In the genomic region with DNA sequence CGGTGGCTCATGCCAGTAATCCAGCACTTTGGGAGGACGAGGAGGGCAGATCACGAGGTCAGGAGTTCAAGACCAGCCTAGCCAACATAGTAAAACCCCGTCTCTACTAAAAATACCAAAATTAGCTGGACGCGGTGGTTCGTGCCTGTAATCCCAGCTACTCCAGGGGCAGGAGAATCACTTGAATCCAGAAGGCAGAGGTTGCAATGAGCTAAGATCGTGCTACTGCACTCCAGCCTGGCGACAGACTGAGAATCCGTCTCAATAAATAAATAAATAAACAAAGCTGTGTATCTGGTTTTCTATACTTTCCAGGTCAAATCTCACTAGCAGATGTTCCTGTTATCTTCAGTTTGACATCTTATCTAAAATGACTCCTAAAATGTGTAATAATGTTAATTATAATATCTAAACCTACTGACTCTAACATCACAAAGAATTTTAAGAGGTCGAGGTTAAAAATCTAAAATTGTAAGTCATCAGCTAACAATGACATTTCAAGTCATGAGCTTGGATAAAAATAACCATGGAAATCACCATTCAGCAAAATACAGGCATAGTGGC, we compare ENCODE assay signal across 8 cellular contexts. TPM values are rescaled to one million over a fixed set of nuclear protein-coding genes. Genes with fewer than 3 reads are reported as not detected.
DNase-seq lines count a peak whose midpoint lies in the region; ATAC-seq and TF ChIP-seq lines count a peak whose summit lies in the region.

No MANE protein-coding gene starts in this region.

- H3K9me2 ChIP-seq in Karpas-422 (replicated peaks; ENCODE audit: insufficient read depth, low read length) = no peaks in the 10 kb centered on the region

- H3K4me3 ChIP-seq in Karpas-422 (ENCODE audit: low read length) (peak overlapping the region; percentile 87), duodenal mucosa (ENCODE audit: low read depth in 1 of 2, low read length in 2 of 2) (peak overlapping the region; percentile 79 to 96), aorta (ENCODE audit: low read length in 2 of 2) (no peak overlapping the region)

- H3K27ac Mint-ChIP-seq in nephron (no peak overlapping the region), type B pancreatic cell (no peak overlapping the region)

- H3K4me1 ChIP-seq in Karpas-422 (ENCODE audit: low read length) (peaks cover 35% of the 10 kb centered on the region), duodenal mucosa (ENCODE audit: control insufficient read depth in 1 of 2, insufficient read depth in 2 of 2, low read length in 2 of 2) (peaks cover 15 to 29% of the 10 kb centered on the region in 2 donors), aorta (ENCODE audit: control insufficient read depth in 1 of 2, insufficient read depth in 2 of 2, low read length in 2 of 2) (no peaks in the 10 kb centered on the region)

- no peaks in the 10 kb centered on the region for H3K9me3 ChIP-seq in Karpas-422 (ENCODE audit: low read length)
- H3K9me3 ChIP-seq in duodenal mucosa (ENCODE audit: control insufficient read depth in 1 of 2, low read length in 2 of 2) = no peaks in the 10 kb centered on the region
- no peaks in the 10 kb centered on the region for H3K9me3 ChIP-seq in aorta (ENCODE audit: control insufficient read depth, low read length)

- H3K79me2 ChIP-seq in Karpas-422 (ENCODE audit: low read length) = peaks cover 92% of the 10 kb centered on the region

- peak overlapping the region; percentile 90 for H3K4me2 ChIP-seq in Karpas-422 (ENCODE audit: low read depth, low read length, poor library complexity, severe bottlenecking)

- H3K27me3 Mint-ChIP-seq in nephron (ENCODE audit: low read depth) (no peaks in the 10 kb centered on the region), type B pancreatic cell (no peaks in the 10 kb centered on the region)

- WGBS in aorta, 2 donors = 84 to 88% methylated on average over 11 of the region's 11 CpGs

- intact Hi-C loops in aorta (cut with DNase I) = loop anchor here (5.0 kb wide), 3 partner anchors 67 to 142 kb away; a partner anchor contains a TSS

- DNase-seq in Karpas-422 = no peak
- no peak for DNase-seq in type B pancreatic cell (ENCODE audit: extremely low spot score, unreplicated experiment)
- DNase-seq in cerebellar cortex (ENCODE audit: low spot score) = no peak
- DNase-seq in aorta = no peak

- H3K4me3 Mint-ChIP-seq in nephron (peak overlapping the region; percentile 57 to 60 (median 57)), type B pancreatic cell (no peak overlapping the region)

- H3K36me3 ChIP-seq in Karpas-422 (ENCODE audit: insufficient read depth, low read length) (no peaks in the 10 kb centered on the region; the same call in none of the 2 replicates), duodenal mucosa (ENCODE audit: control insufficient read depth in 1 of 2, insufficient read depth in 2 of 2, low read length in 2 of 2) (no peaks in the 10 kb centered on the region), aorta (ENCODE audit: control insufficient read depth in 1 of 2, insufficient read depth in 2 of 2, low read length in 1 of 2) (no peaks in the 10 kb centered on the region)

- H3K9me3 Mint-ChIP-seq in nephron (no peaks in the 10 kb centered on the region), type B pancreatic cell (no peaks in the 10 kb centered on the region)

- H3K36me3 Mint-ChIP-seq in nephron (ENCODE audit: low read depth) (peaks cover 3% of the 10 kb centered on the region), type B pancreatic cell (no peaks in the 10 kb centered on the region)

- H3K27me3 ChIP-seq in Karpas-422 (ENCODE audit: low read length) = no peaks in the 10 kb centered on the region
- H3K27me3 ChIP-seq in duodenal mucosa (ENCODE audit: control insufficient read depth in 1 of 2, insufficient read depth in 2 of 2, low read length in 2 of 2) = no peaks in the 10 kb centered on the region
- no peaks in the 10 kb centered on the region for H3K27me3 ChIP-seq in aorta (ENCODE audit: control insufficient read depth in 1 of 2, insufficient read depth in 2 of 2, low read length in 1 of 2)

- peak overlapping the region; percentile 86 for H3K27ac ChIP-seq in C4-2B
- peak overlapping the region; percentile 86 for H3K27ac ChIP-seq in Karpas-422 (ENCODE audit: low read length)
- no peak overlapping the region for H3K27ac ChIP-seq in duodenal mucosa (ENCODE audit: low read depth, low read length)
- H3K27ac ChIP-seq in aorta (ENCODE audit: low read depth in 1 of 2, low read length in 2 of 2) = no peak overlapping the region

- H4K20me1 ChIP-seq in Karpas-422 (ENCODE audit: insufficient read depth, low read depth, low read length) = no peaks in the 10 kb centered on the region

- peak overlapping the region; percentile 68; the same call in 1 of the 2 replicates for H2AFZ ChIP-seq in Karpas-422 (ENCODE audit: low read length)

- no peak for ATAC-seq in GM18502 (IDR thresholded peaks at IDR 0.05; ENCODE audit: poor library complexity, unreplicated experiment)
- no peak for ATAC-seq in aorta (ENCODE audit: low FRiP score)

- TF ChIP-seq CTCF in C4-2B (conservative IDR thresholded peaks at IDR 0.05) (no peak), nephron (IDR thresholded peaks at IDR 0.05; ENCODE audit: unreplicated experiment in 3 of 3) (no peak), type B pancreatic cell (conservative IDR thresholded peaks at IDR 0.05) (no peak)

- H3K4me1 Mint-ChIP-seq in nephron (peaks cover 17% of the 10 kb centered on the region), type B pancreatic cell (ENCODE audit: unreplicated experiment) (peaks cover 10% of the 10 kb centered on the region)

- H3K9ac ChIP-seq in Karpas-422 (ENCODE audit: low read length) (peak overlapping the region; percentile 82), duodenal mucosa (ENCODE audit: low read depth in 1 of 2, low read length in 2 of 2) (peak overlapping the region; percentile 61 to 94)

RNA-seq across cellular contexts. Expression of a gene that starts 2.4 kb away (rescaled TPM):
- 86.8 and 115 TPM in 2 replicates for total RNA-seq in Karpas-422 (2014; rRNA removed; shearing (Covaris generic); ENCODE audit: low replicate concordance)
- total RNA-seq in type B pancreatic cell (ENCODE audit: low replicate concordance) (48.3 and 52.4 TPM in 2 replicates), aorta (10 to 100 TPM; 48.7 to 57.5 TPM)
- polyA plus RNA-seq in aorta = 10 to 100 TPM; 20.2 to 34.5 TPM

Comparison
In these comparisons a context has a peak if more than half of its experiments do, and no peak if none do; other contexts are left out.
1. H3K27ac ChIP-seq: peak in C4-2B (single experiment) and Karpas-422 (single experiment); none in duodenal mucosa (single experiment) and aorta (0 of 2).
2. H3K4me3 ChIP-seq: peak in Karpas-422 (single experiment) and duodenal mucosa (2 of 2); none in aorta (0 of 2).